Comparison of ENCODE assay signal across 8 cellular contexts in the genomic region with DNA sequence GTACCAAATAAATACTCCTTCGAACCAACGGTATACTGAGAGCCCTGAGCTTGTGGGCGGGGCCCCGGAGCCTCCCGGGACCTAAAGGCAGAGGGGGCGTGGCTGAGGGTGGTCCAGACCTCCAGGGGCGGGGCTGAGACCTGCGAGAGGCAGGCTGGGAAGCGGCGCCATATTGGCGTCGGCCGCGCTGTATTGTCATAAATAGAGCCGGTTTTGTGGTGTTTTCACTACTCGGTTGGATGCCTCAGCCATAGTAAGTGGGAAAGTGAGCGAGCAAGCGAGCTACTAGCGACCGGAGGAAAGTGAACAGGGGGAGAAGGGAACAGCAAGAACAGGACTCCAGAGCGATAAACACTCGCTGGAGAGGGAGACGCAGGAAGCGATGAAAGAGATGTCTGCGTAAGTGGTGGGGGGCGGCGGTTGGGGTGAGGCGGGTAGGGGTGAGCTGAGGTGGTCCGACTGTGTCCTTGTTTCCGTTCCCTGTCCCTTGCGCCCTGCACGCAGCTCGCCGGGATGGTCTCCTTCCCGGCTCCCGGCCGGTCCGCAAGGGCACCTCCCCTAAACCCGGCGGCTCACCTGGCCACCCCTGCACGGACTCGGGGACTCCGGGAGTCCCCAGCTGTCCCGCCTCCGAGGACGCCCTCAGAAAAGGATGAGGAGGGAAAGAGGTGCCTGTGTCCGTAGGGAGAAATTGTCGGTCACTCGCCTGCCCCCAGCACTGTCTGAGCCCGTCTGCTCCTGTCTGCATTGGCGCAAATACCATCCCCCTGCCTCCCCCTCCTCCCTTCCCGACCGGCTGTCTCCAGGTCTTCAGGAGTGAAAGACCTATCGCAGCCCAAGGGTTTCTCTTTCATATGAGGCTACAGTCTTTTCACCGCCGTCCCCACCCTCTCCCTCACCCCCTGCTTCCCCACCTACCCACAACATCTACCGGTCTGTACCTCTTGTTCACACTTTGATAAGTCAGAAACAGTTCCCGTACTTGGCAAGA. TPM values are rescaled to one million over a fixed set of nuclear protein-coding genes. Genes with fewer than 3 reads are reported as not detected.
DNase-seq lines count a peak whose midpoint lies in the region; ATAC-seq and TF ChIP-seq lines count a peak whose summit lies in the region.

Gene PAPOLG, plus strand, starts transcription at position 172 of the 991 bp plus-strand sequence. Its CDS starts 211 bp downstream, at position 383.

- no peak for TF ChIP-seq EP300 in esophagus muscularis mucosa (IDR thresholded peaks at IDR 0.05)

- no peaks in the 10 kb centered on the region for H3K9me3 Mint-ChIP-seq in activated T-cell treated with anti-CD3 and anti-CD28 coated beads, Interleukin-2, amount 50 U/mL, for 4 hours

- H3K27me3 Mint-ChIP-seq in activated T-cell treated with anti-CD3 and anti-CD28 coated beads, Interleukin-2, amount 50 U/mL, for 4 hours (ENCODE audit: low read depth): no peaks in the 10 kb centered on the region

- in situ Hi-C loops in Panc1 (cut with HindIII; ENCODE audit: low pct_unique_long_range_greater_than_20kb, low sequenced_read_pairs): no loop called here

- BruUV-seq in Panc1 (replicated peaks; lab: Mats Ljungman, UMichigan): no TSS peak

- WGBS in esophagus muscularis mucosa: under 1% methylated on average over 47 of the region's 58 CpGs

- CTCF ChIA-PET in Panc1 (lab: Charles Lee): interaction anchor here (0.6 kb wide), 1 partner anchor 41 kb away, joined by 4 read pairs; no protein-coding TSS in a partner anchor

- TF ChIP-seq POLR2A in esophagus muscularis mucosa (IDR thresholded peaks at IDR 0.05; ENCODE audit: low read depth): peak; percentile 19

- peak within 1 kb of the TSS; percentile 84 for H3K27ac ChIP-seq in Panc1 (ENCODE audit: low read length)
- peak within 1 kb of the TSS; percentile 86 to 95 (median 90) for H3K27ac ChIP-seq in esophagus muscularis mucosa (replicated peaks in 1 of 4)

- DNase-seq in DMS53 (lab: John Stamatoyannopoulos, UW) (peak; percentile 98), KG1 (lab: John Stamatoyannopoulos, UW) (peak; percentile 95), Panc1 (ENCODE audit: low read depth, low spot score) (peak; percentile 70), esophagus muscularis mucosa (ENCODE audit: extremely low spot score) (peak; percentile 98), myocyte (ENCODE audit: low read depth) (peak; percentile 94)
- DNase-seq in activated T-cell treated with anti-CD3 and anti-CD28 coated beads, Interleukin-2, amount 50 U/mL, for 4 hours: peak; percentile 98
- DNase-seq in stimulated activated CD8-positive, alpha-beta memory T cell treated with anti-CD3 and anti-CD28 coated beads, Interleukin-7, amount 100 ng/mL, for 48 hours (ENCODE audit: extremely low read depth in 1 of 2, low read depth in 1 of 2): peak; percentile 93 to 98

- no peaks in the 10 kb centered on the region for H3K27me3 ChIP-seq in Panc1 (ENCODE audit: control insufficient read depth, insufficient read depth, low read length)
- H3K27me3 ChIP-seq in esophagus muscularis mucosa: no peaks in the 10 kb centered on the region

- peak; percentile 99 for ATAC-seq in GM21723 (IDR thresholded peaks at IDR 0.05; ENCODE audit: unreplicated experiment)
- ATAC-seq in Panc1: peak; percentile 99
- ATAC-seq in activated T-cell treated with anti-CD3 and anti-CD28 coated beads, Interleukin-2, amount 50 U/mL, for 4 hours: peak; percentile 99

- intact Hi-C loops in Panc1 (cut with micrococcal nuclease; ENCODE audit: unreplicated experiment) (no loop called here), esophagus muscularis mucosa (cut with DNase I) (loop anchor here (5.0 kb wide), 1 partner anchor 121 kb away; no protein-coding TSS in a partner anchor)

- no peaks in the 10 kb centered on the region for H3K9me3 ChIP-seq in Panc1 (ENCODE audit: control insufficient read depth, insufficient read depth, low read depth, low read length)
- H3K9me3 ChIP-seq in esophagus muscularis mucosa: no peaks in the 10 kb centered on the region

- H3K36me3 ChIP-seq in Panc1 (ENCODE audit: control insufficient read depth, insufficient read depth, low read length): peaks cover 7% of the 10 kb centered on the region
- H3K36me3 ChIP-seq in esophagus muscularis mucosa: peaks cover 11 to 15% (median 13%) of the 10 kb centered on the region in 4 donors

- POLR2A ChIA-PET in Panc1 (lab: Charles Lee): interaction anchor here (1.0 kb wide), 1 partner anchor 9 kb away, joined by 3 read pairs; no protein-coding TSS in a partner anchor

- TF ChIP-seq CTCF in Panc1 (IDR thresholded peaks at IDR 0.05): no peak
- no peak for TF ChIP-seq CTCF in esophagus muscularis mucosa (IDR thresholded peaks at IDR 0.05)

- peaks cover 40% of the 10 kb centered on the region for H3K4me1 Mint-ChIP-seq in activated T-cell treated with anti-CD3 and anti-CD28 coated beads, Interleukin-2, amount 50 U/mL, for 4 hours (ENCODE audit: low read depth)

- H3K4me3 ChIP-seq in Panc1 (ENCODE audit: low read depth in 2 of 2, low read length in 2 of 2): peak within 1 kb of the TSS; percentile 79 to 86
- H3K4me3 ChIP-seq in esophagus muscularis mucosa: peak within 1 kb of the TSS; percentile 78 to 98 (median 88)

- peaks cover 10% of the 10 kb centered on the region for H3K4me1 ChIP-seq in Panc1 (ENCODE audit: control insufficient read depth, insufficient read depth, low read length)
- peaks cover 0 to 26% (median 26%) of the 10 kb centered on the region in 4 donors for H3K4me1 ChIP-seq in esophagus muscularis mucosa

- peak within 1 kb of the TSS; percentile 99 for H3K4me3 Mint-ChIP-seq in activated T-cell treated with anti-CD3 and anti-CD28 coated beads, Interleukin-2, amount 50 U/mL, for 4 hours

- H3K36me3 Mint-ChIP-seq in activated T-cell treated with anti-CD3 and anti-CD28 coated beads, Interleukin-2, amount 50 U/mL, for 4 hours (ENCODE audit: insufficient read depth): peaks cover 14% of the 10 kb centered on the region

RNA-seq across cellular contexts. Expression of gene PAPOLG, which starts in this region (rescaled TPM):
- 10.9 TPM for total RNA-seq in Panc1 (2021; ENCODE audit: unreplicated experiment)
- polyA plus RNA-seq in Panc1 (2012; ENCODE audit: insufficient read length): 3.9 TPM
- total RNA-seq in activated T-cell treated with anti-CD3 and anti-CD28 coated beads, Interleukin-2, amount 50 U/mL, for 4 hours: 10 to 100 TPM; 15.5 to 17.2 (median 16.5) TPM
- 10 to 100 TPM; 11.9 to 16.0 (median 13.9) TPM for total RNA-seq in esophagus muscularis mucosa
- total RNA-seq in myocyte: 14.7 and 15.2 TPM in 2 replicates
- 3.5 TPM for polyA plus RNA-seq in myocyte (2012)

Comparison
In these comparisons a context has a peak if more than half of its experiments do, and no peak if none do; other contexts are left out.
1. Peak in every context shown above with its lines: DNase-seq, ATAC-seq, H3K4me3 ChIP-seq and H3K27ac ChIP-seq.